ENCODE assay signal across 1 cellular context in the genomic region with DNA sequence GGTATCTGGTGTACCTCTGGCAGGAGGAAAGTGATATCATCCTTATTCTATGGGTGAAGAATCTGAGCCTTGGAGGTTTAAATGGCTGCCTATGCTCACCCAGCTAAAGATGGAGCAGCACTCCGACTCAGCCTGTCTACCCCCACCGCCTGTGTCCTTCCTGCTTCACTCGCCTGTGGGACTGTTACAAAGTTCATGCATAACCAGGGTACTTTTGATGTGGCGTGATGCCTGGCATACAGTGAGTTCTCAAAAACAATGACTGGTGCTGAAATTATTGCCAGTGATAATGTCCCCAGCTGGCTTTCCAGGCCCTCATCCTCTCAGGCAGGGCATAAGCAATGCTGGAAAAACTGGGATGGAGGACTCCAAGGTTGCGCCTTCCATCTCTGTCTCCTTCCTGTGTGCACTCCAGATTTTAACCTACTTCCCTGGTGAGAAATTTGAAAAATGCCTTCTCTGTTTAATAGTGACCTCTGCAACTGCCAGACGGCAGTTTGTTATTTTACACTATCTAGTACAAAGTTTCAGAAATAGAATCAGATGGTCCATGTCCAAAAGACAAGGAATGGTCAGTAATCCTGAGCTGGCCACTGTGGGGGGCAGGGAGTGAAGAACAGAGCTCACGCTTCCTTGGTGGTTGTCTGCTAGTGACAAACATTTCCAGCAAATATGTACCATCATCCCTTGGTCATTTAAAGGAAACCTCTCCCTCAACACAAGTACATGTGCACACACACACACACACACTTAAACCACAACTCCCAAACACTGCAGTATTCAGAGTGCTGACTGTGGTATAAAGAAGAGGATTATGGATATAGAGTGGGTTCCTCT.
TF ChIP-seq lines count a peak whose summit lies in the region.

No MANE protein-coding gene starts in this region.

TF ChIP-seq in IMR-90, 13 proteins besides CTCF, POLR2A, EP300 and RAD21 (continued from another document):
- no peak for TF ChIP-seq USF2 (IDR thresholded peaks at IDR 0.05; ENCODE audit: low read depth, low read length)
- TF ChIP-seq, protein P1, sequence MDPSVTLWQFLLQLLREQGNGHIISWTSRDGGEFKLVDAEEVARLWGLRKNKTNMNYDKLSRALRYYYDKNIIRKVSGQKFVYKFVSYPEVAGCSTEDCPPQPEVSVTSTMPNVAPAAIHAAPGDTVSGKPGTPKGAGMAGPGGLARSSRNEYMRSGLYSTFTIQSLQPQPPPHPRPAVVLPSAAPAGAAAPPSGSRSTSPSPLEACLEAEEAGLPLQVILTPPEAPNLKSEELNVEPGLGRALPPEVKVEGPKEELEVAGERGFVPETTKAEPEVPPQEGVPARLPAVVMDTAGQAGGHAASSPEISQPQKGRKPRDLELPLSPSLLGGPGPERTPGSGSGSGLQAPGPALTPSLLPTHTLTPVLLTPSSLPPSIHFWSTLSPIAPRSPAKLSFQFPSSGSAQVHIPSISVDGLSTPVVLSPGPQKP (IDR thresholded peaks at IDR 0.05; ENCODE audit: borderline replicate concordance, low read depth, low read length): no peak
